In genomic region chr16:87390641-87391323, GRCh38 we compare ENCODE assay signal across 8 cellular contexts. TPM values are rescaled to one million over a fixed set of nuclear protein-coding genes. Genes with fewer than 3 reads are reported as not detected.
DNase-seq lines count a peak whose midpoint lies in the region; ATAC-seq and TF ChIP-seq lines count a peak whose summit lies in the region.
"Had no signal": no experiment of that assay in that cellular context is flagged by ENCODE, and none has a peak within 500 bp of the region (broad histone marks: within the 10 kb centered on the region; RNA-seq: fewer than 3 reads in every experiment).

No MANE protein-coding gene starts in this region.

- H3K27me3 Mint-ChIP-seq in activated T-helper 1 cell treated with anti-CD3 and anti-CD28 coated beads, Interleukin-12 subunit alpha, Interleukin-12 subunit beta, Interleukin-2, Interleukin-4 antibody, amounts not matched to agents 30 ng/mL and 10 ng/mL and 1 ng/mL, durations not matched to agents 14 hours and 24 hours and 36 hours (ENCODE audit: insufficient read depth), result no peaks in the 10 kb centered on the region
- no peaks in the 10 kb centered on the region for H3K27me3 Mint-ChIP-seq in stimulated activated naive B cell treated with anti-CD40 and anti-IgM and Interleukin-4, amounts not matched to agents 10 μg/mL and 1 μg/mL and 100 μg/mL, for 72 hours

- H3K27me3 ChIP-seq in HL-60 (ENCODE audit: insufficient read depth, poor library complexity, severe bottlenecking), result no peaks in the 10 kb centered on the region
- no peaks in the 10 kb centered on the region for H3K27me3 ChIP-seq in left lung

- H3K4me1 ChIP-seq in left lung, result peaks cover 17 to 63% of the 10 kb centered on the region in 2 donors

- H3K27ac ChIP-seq in HL-60 (replicated peaks), result peak overlapping the region; percentile 87
- peak overlapping the region; percentile 94 to 99 for H3K27ac ChIP-seq in left lung

- H3K9me3 Mint-ChIP-seq in activated T-helper 1 cell treated with anti-CD3 and anti-CD28 coated beads, Interleukin-12 subunit alpha, Interleukin-12 subunit beta, Interleukin-2, Interleukin-4 antibody, amounts not matched to agents 30 ng/mL and 10 ng/mL and 1 ng/mL, durations not matched to agents 14 hours and 24 hours and 36 hours, result no peaks in the 10 kb centered on the region
- H3K9me3 Mint-ChIP-seq in stimulated activated naive B cell treated with anti-CD40 and anti-IgM and Interleukin-4, amounts not matched to agents 10 μg/mL and 1 μg/mL and 100 μg/mL, for 72 hours, result no peaks in the 10 kb centered on the region

- intact Hi-C loops in activated T-helper 1 cell treated with anti-CD3 and anti-CD28 coated beads, Interleukin-12 subunit alpha, Interleukin-12 subunit beta, Interleukin-2, Interleukin-4 antibody, amounts not matched to agents 30 ng/mL and 10 ng/mL and 1 ng/mL, durations not matched to agents 14 hours and 24 hours and 36 hours (cut with micrococcal nuclease), result no loop called here
- intact Hi-C loops in left lung (cut with DNase I), result no loop called here

- H3K9me3 ChIP-seq in left lung, result no peaks in the 10 kb centered on the region

- peaks cover 4% of the 10 kb centered on the region for H3K36me3 Mint-ChIP-seq in activated T-helper 1 cell treated with anti-CD3 and anti-CD28 coated beads, Interleukin-12 subunit alpha, Interleukin-12 subunit beta, Interleukin-2, Interleukin-4 antibody, amounts not matched to agents 30 ng/mL and 10 ng/mL and 1 ng/mL, durations not matched to agents 14 hours and 24 hours and 36 hours (ENCODE audit: low read depth)
- peaks cover 2 to 9% of the 10 kb centered on the region in 2 donors for H3K36me3 Mint-ChIP-seq in stimulated activated naive B cell treated with anti-CD40 and anti-IgM and Interleukin-4, amounts not matched to agents 10 μg/mL and 1 μg/mL and 100 μg/mL, for 72 hours

- TF ChIP-seq CTCF in HL-60 (IDR thresholded peaks at IDR 0.05; ENCODE audit: insufficient read depth, low read length), result no peak
- no peak for TF ChIP-seq CTCF in left lung (IDR thresholded peaks at IDR 0.05)

- H3K36me3 ChIP-seq in left lung, result no peaks in the 10 kb centered on the region

- DNase-seq in HL-60 (ENCODE audit: low read depth in 1 of 2, low spot score in 1 of 2) (no peak), left lung (peak in 1 of 2 donors; percentile 71), mucosa of gallbladder (ENCODE audit: low spot score) (no peak), COLO829 (ENCODE audit: low spot score) (no peak)
- no peak for DNase-seq in activated T-helper 1 cell treated with anti-CD3 and anti-CD28 coated beads, Interleukin-12 subunit alpha, Interleukin-12 subunit beta, Interleukin-2, Interleukin-4 antibody, amounts not matched to agents 30 ng/mL and 10 ng/mL and 1 ng/mL, durations not matched to agents 14 hours and 24 hours and 36 hours (ENCODE audit: low spot score)
- DNase-seq in stimulated activated naive B cell treated with anti-CD40 and anti-IgM and Interleukin-4, amounts not matched to agents 10 μg/mL and 1 μg/mL and 100 μg/mL, for 72 hours, result no peak
- DNase-seq: NCI-H1417 treated with DMSO at 0.1 percent for 48 hours had no signal

- H3K27ac Mint-ChIP-seq in activated T-helper 1 cell treated with anti-CD3 and anti-CD28 coated beads, Interleukin-12 subunit alpha, Interleukin-12 subunit beta, Interleukin-2, Interleukin-4 antibody, amounts not matched to agents 30 ng/mL and 10 ng/mL and 1 ng/mL, durations not matched to agents 14 hours and 24 hours and 36 hours, result peak overlapping the region; percentile 86
- H3K27ac Mint-ChIP-seq in stimulated activated naive B cell treated with anti-CD40 and anti-IgM and Interleukin-4, amounts not matched to agents 10 μg/mL and 1 μg/mL and 100 μg/mL, for 72 hours, result peak overlapping the region; percentile 97

- H3K4me3 ChIP-seq in HL-60 (replicated peaks; ENCODE audit: insufficient read depth, low read length) (no peak overlapping the region), left lung (peak overlapping the region in 1 of 2 donors; percentile 86)

- H3K4me3 Mint-ChIP-seq in activated T-helper 1 cell treated with anti-CD3 and anti-CD28 coated beads, Interleukin-12 subunit alpha, Interleukin-12 subunit beta, Interleukin-2, Interleukin-4 antibody, amounts not matched to agents 30 ng/mL and 10 ng/mL and 1 ng/mL, durations not matched to agents 14 hours and 24 hours and 36 hours, result peak overlapping the region; percentile 81
- peak overlapping the region; percentile 84 to 92 for H3K4me3 Mint-ChIP-seq in stimulated activated naive B cell treated with anti-CD40 and anti-IgM and Interleukin-4, amounts not matched to agents 10 μg/mL and 1 μg/mL and 100 μg/mL, for 72 hours

- no peak for ATAC-seq in left lung
- ATAC-seq in stimulated activated naive B cell treated with anti-CD40 and anti-IgM and Interleukin-4, amounts not matched to agents 10 μg/mL and 1 μg/mL and 100 μg/mL, for 72 hours (replicated peaks), result no peak
- ATAC-seq in GM21717 (IDR thresholded peaks at IDR 0.05; ENCODE audit: unreplicated experiment), result no peak

- peaks cover 54% of the 10 kb centered on the region for H3K4me1 Mint-ChIP-seq in activated T-helper 1 cell treated with anti-CD3 and anti-CD28 coated beads, Interleukin-12 subunit alpha, Interleukin-12 subunit beta, Interleukin-2, Interleukin-4 antibody, amounts not matched to agents 30 ng/mL and 10 ng/mL and 1 ng/mL, durations not matched to agents 14 hours and 24 hours and 36 hours (ENCODE audit: low read depth)
- peaks cover 40 to 65% of the 10 kb centered on the region in 2 donors for H3K4me1 Mint-ChIP-seq in stimulated activated naive B cell treated with anti-CD40 and anti-IgM and Interleukin-4, amounts not matched to agents 10 μg/mL and 1 μg/mL and 100 μg/mL, for 72 hours

RNA-seq across cellular contexts. Expression of gene MAP1LC3B, which starts 1.4 kb away (rescaled TPM):
- total RNA-seq in activated T-helper 1 cell treated with anti-CD3 and anti-CD28 coated beads, Interleukin-12 subunit alpha, Interleukin-12 subunit beta, Interleukin-2, Interleukin-4 antibody, amounts not matched to agents 30 ng/mL and 10 ng/mL and 1 ng/mL, durations not matched to agents 14 hours and 24 hours and 36 hours, result 39.9 and 40.8 TPM in 2 replicates
- total RNA-seq in left lung (10 to 100 TPM; 68.2 to 75.9 TPM), mucosa of gallbladder (55.9 TPM)

RNA-seq across cellular contexts. Expression of gene FBXO31, which starts 7.2 kb away (rescaled TPM):
- total RNA-seq in activated T-helper 1 cell treated with anti-CD3 and anti-CD28 coated beads, Interleukin-12 subunit alpha, Interleukin-12 subunit beta, Interleukin-2, Interleukin-4 antibody, amounts not matched to agents 30 ng/mL and 10 ng/mL and 1 ng/mL, durations not matched to agents 14 hours and 24 hours and 36 hours, result 40.7 and 41.3 TPM in 2 replicates
- 10 to 100 TPM; 21.0 to 21.9 TPM for total RNA-seq in left lung
- 36.7 TPM for total RNA-seq in mucosa of gallbladder
